12 cellular contexts compared by ENCODE assay signal in the genomic region with DNA sequence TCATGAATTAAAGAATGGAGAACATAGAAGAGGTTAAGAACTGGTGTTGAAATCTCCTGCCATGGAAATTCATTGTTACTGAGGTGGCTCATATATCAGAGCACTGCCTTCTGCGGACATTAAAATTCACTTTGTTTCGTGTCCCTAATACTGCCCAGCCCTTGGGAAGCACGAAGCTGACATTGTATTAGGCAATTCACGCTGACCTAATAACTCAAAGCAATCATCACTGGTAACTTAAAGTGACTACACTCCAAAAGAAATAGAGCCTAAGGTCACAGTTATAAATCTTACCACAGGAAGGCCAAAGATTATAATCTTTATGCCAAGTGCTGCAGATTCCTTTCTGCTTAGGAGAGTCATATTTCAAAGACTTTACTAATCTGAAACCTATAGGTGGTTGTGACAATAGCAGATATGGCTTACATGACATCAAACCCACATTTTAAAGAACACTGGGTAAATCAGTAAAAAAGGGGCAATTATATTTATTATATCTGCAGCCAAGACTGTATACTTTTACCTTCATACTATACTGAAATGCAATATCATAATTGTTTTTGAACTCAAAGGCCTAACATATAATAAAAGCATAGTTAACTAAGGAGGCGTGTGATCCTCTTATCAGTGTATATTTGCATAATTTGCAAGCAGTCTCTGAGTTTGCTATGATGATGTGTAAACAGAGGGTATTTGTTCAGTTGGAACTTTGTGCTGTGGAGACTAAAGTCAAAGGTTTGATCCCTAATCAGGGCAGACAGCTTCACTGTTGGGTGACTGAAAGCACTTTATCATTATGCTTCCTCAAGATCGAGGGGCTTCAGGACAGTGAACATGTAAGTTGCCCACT. TPM values are rescaled to one million over a fixed set of nuclear protein-coding genes. Genes with fewer than 3 reads are reported as not detected.
DNase-seq lines count a peak whose midpoint lies in the region; ATAC-seq, FAIRE-seq and TF ChIP-seq lines count a peak whose summit lies in the region.
"Had no signal": no experiment of that assay in that cellular context is flagged by ENCODE, and none has a peak within 500 bp of the region (broad histone marks: within the 10 kb centered on the region; RNA-seq: fewer than 3 reads in every experiment).

No MANE protein-coding gene starts in this region.

- H3K9me3 ChIP-seq in duodenal mucosa (ENCODE audit: control insufficient read depth in 1 of 2, low read length in 2 of 2) = no peaks in the 10 kb centered on the region
- no peaks in the 10 kb centered on the region for H3K9me3 ChIP-seq in pancreas
- H3K9me3 ChIP-seq: BE2C had no signal

- peak; percentile 3; the same call in 1 of the 2 replicates for TF ChIP-seq RAD21 in Ishikawa (IDR thresholded peaks at IDR 0.05; ENCODE audit: low read depth)

- 11 to 13% methylated on average over 6 of the region's 6 CpGs for WGBS in pancreas, 2 donors

- peak; percentile 57 to 74 (median 68) for ATAC-seq in pancreas
- no peak for ATAC-seq in HG02885 (IDR thresholded peaks at IDR 0.05; ENCODE audit: poor library complexity, unreplicated experiment)
- ATAC-seq in GM21526 (IDR thresholded peaks at IDR 0.05; ENCODE audit: low FRiP score, unreplicated experiment) = no peak

- no peak for TF ChIP-seq CTCF in pancreas (IDR thresholded peaks at IDR 0.05)

- TF ChIP-seq EP300 in Ishikawa (IDR thresholded peaks at IDR 0.05; ENCODE audit: borderline replicate concordance) = peak; percentile 86

- peak; percentile 9 for DNase-seq in COLO668 (lab: John Stamatoyannopoulos, UW; ENCODE audit: unreplicated experiment)
- DNase-seq in pancreas = peak in 1 of 6 donors; percentile 26
- no peak for DNase-seq in MV-4-11 (lab: John Stamatoyannopoulos, UW)
- no peak for DNase-seq in activated gamma-delta T cell treated with Interleukin-2 at 50 U/mL for 16 hours
- DNase-seq: activated CD4-positive, alpha-beta T cell treated with anti-CD3 and anti-CD28 coated beads for 48 hours; activated effector memory CD4-positive, alpha-beta T cell treated with Interleukin-2 at 50 U/mL for 16 hours; left cardiac atrium had no signal

- intact Hi-C loops in pancreas (cut with DNase I) = no loop called here

- no peaks in the 10 kb centered on the region for H3K36me3 ChIP-seq in duodenal mucosa (ENCODE audit: control insufficient read depth in 1 of 2, insufficient read depth in 2 of 2, low read length in 2 of 2)
- H3K36me3 ChIP-seq in pancreas = no peaks in the 10 kb centered on the region
- H3K36me3 ChIP-seq: BE2C had no signal

- H3K4me1 ChIP-seq in duodenal mucosa (ENCODE audit: control insufficient read depth in 1 of 2, insufficient read depth in 2 of 2, low read length in 2 of 2) = peaks cover 15 to 35% of the 10 kb centered on the region in 2 donors
- peaks cover 23 to 27% (median 26%) of the 10 kb centered on the region in 3 donors for H3K4me1 ChIP-seq in pancreas
- H3K4me1 ChIP-seq: BE2C had no signal

- peak overlapping the region in 1 of 2 donors; percentile 3 for H3K9ac ChIP-seq in duodenal mucosa (ENCODE audit: low read depth in 1 of 2, low read length in 2 of 2)

- no peaks in the 10 kb centered on the region for H3K27me3 ChIP-seq in duodenal mucosa (ENCODE audit: control insufficient read depth in 1 of 2, insufficient read depth in 2 of 2, low read length in 2 of 2)
- no peaks in the 10 kb centered on the region for H3K27me3 ChIP-seq in pancreas

- H3K27ac ChIP-seq in duodenal mucosa (ENCODE audit: low read depth, low read length) (peak overlapping the region; percentile 15), pancreas (peak overlapping the region; percentile 30 to 84 (median 66))

- H3K4me3 ChIP-seq in duodenal mucosa (ENCODE audit: low read depth in 1 of 2, low read length in 2 of 2) = no peak overlapping the region
- H3K4me3 ChIP-seq in pancreas = no peak overlapping the region

- FAIRE-seq in pancreas (lab: Jason Lieb, UNC) = no peak

TF ChIP-seq in Ishikawa, 13 proteins besides CTCF, POLR2A, EP300 and RAD21:
- TF ChIP-seq YY1 (IDR thresholded peaks at IDR 0.05; ENCODE audit: low read depth) (no peak), CEBPB (IDR thresholded peaks at IDR 0.05) (peak; percentile 93), CREB1 (IDR thresholded peaks at IDR 0.05; ENCODE audit: low read depth) (no peak), FOXM1 (IDR thresholded peaks at IDR 0.05; ENCODE audit: borderline replicate concordance, low read depth) (peak; percentile 68; the same call in 1 of the 2 replicates), NFIC (IDR thresholded peaks at IDR 0.05) (peak; percentile 63; the same call in 1 of the 2 replicates), TEAD4 (IDR thresholded peaks at IDR 0.05) (peak; percentile 78), EGR1 (IDR thresholded peaks at IDR 0.05) (no peak), ZBTB7A (IDR thresholded peaks at IDR 0.05; ENCODE audit: low read depth) (no peak), TCF12 (IDR thresholded peaks at IDR 0.05; ENCODE audit: low read depth) (peak; percentile 90), TAF1 (IDR thresholded peaks at IDR 0.05; ENCODE audit: low read depth) (no peak)
- TF ChIP-seq, protein P1, sequence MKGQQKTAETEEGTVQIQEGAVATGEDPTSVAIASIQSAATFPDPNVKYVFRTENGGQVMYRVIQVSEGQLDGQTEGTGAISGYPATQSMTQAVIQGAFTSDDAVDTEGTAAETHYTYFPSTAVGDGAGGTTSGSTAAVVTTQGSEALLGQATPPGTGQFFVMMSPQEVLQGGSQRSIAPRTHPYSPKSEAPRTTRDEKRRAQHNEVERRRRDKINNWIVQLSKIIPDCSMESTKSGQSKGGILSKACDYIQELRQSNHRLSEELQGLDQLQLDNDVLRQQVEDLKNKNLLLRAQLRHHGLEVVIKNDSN (IDR thresholded peaks at IDR 0.05) = no peak
- TF ChIP-seq, protein P2, sequence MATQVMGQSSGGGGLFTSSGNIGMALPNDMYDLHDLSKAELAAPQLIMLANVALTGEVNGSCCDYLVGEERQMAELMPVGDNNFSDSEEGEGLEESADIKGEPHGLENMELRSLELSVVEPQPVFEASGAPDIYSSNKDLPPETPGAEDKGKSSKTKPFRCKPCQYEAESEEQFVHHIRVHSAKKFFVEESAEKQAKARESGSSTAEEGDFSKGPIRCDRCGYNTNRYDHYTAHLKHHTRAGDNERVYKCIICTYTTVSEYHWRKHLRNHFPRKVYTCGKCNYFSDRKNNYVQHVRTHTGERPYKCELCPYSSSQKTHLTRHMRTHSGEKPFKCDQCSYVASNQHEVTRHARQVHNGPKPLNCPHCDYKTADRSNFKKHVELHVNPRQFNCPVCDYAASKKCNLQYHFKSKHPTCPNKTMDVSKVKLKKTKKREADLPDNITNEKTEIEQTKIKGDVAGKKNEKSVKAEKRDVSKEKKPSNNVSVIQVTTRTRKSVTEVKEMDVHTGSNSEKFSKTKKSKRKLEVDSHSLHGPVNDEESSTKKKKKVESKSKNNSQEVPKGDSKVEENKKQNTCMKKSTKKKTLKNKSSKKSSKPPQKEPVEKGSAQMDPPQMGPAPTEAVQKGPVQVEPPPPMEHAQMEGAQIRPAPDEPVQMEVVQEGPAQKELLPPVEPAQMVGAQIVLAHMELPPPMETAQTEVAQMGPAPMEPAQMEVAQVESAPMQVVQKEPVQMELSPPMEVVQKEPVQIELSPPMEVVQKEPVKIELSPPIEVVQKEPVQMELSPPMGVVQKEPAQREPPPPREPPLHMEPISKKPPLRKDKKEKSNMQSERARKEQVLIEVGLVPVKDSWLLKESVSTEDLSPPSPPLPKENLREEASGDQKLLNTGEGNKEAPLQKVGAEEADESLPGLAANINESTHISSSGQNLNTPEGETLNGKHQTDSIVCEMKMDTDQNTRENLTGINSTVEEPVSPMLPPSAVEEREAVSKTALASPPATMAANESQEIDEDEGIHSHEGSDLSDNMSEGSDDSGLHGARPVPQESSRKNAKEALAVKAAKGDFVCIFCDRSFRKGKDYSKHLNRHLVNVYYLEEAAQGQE (IDR thresholded peaks at IDR 0.05; ENCODE audit: low read depth) = no peak
- TF ChIP-seq, protein P3, sequence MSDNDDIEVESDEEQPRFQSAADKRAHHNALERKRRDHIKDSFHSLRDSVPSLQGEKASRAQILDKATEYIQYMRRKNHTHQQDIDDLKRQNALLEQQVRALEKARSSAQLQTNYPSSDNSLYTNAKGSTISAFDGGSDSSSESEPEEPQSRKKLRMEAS (IDR thresholded peaks at IDR 0.05) = no peak

RNA-seq across cellular contexts. Expression of gene CAPZA2, which starts 51.9 kb away (rescaled TPM):
- total RNA-seq in pancreas = 10 to 100 TPM; 40.3 to 97.9 (median 75.4) TPM
- polyA plus RNA-seq in pancreas = 10 to 100 TPM; 10.8 to 30.6 TPM

Comparison
In these comparisons a context has a peak if more than half of its experiments do, and no peak if none do; other contexts are left out.
1. ATAC-seq: peak in pancreas (4 of 4); none in HG02885 (single experiment) and GM21526 (single experiment).